ENCODE assay signal across 26 cellular contexts in genomic region chr3:193714523-193715137, GRCh38.
"Had no signal": no experiment of that assay in that cellular context is flagged by ENCODE, and none has a peak within 500 bp of the region (broad histone marks: within the 10 kb centered on the region; RNA-seq: fewer than 3 reads in every experiment).

No MANE protein-coding gene starts in this region.

- H3K27ac ChIP-seq: dorsolateral prefrontal cortex, epithelial cell of prostate, foreskin keratinocyte, psoas muscle, spleen, testis, tibial nerve, upper lobe of right lung, vagina had no signal

- H3K27me3 ChIP-seq: dorsolateral prefrontal cortex, foreskin keratinocyte, neutrophil, spleen, testis, tibial nerve, upper lobe of right lung, vagina had no signal

- H3K4me3 ChIP-seq: dorsolateral prefrontal cortex, mucosa of descending colon, psoas muscle, spleen, testis, tibial nerve, upper lobe of right lung, vagina had no signal

- H3K36me3 ChIP-seq: neutrophil, spleen, tibial nerve, upper lobe of right lung, vagina had no signal

- H3K27me3 Mint-ChIP-seq: stimulated activated naive B cell treated with anti-CD40 and anti-IgM and Interleukin-4, amounts not matched to agents 10 μg/mL and 1 μg/mL and 100 μg/mL, for 72 hours; stimulated activated naive CD8-positive, alpha-beta T cell treated with anti-CD3 and anti-CD28 coated beads, Interleukin-15, amount 100 ng/mL, for 72 hours had no signal

- DNase-seq: cortex of kidney; dorsolateral prefrontal cortex; effector CD8-positive, alpha-beta T cell; foreskin keratinocyte; head of caudate nucleus; hippocampal formation; islet precursor cell; mammary epithelial cell; mucosa of descending colon; naive thymus-derived CD8-positive, alpha-beta T cell; psoas muscle; retina; spleen; stimulated activated CD4-positive, alpha-beta T cell treated with anti-CD3 and anti-CD28 coated beads, Interleukin-15, amount 100 ng/mL, for 24 hours; stimulated activated CD4-positive, alpha-beta T cell treated with anti-CD3 and anti-CD28 coated beads, Interleukin-1b, Interleukin-23, amount 100 ng/mL, for 48 hours; stimulated activated CD4-positive, alpha-beta T cell treated with anti-CD3 and anti-CD28 coated beads, Interleukin-4, amount 100 ng/mL, for 24 hours; stimulated activated naive B cell treated with anti-CD40 and anti-IgM and Interleukin-4, amounts not matched to agents 10 μg/mL and 1 μg/mL and 100 μg/mL, for 72 hours; stimulated activated naive CD8-positive, alpha-beta T cell treated with anti-CD3 and anti-CD28 coated beads, Interleukin-15, amount 100 ng/mL, for 72 hours; testis; upper lobe of right lung had no signal

- H3K9me3 ChIP-seq: neutrophil, testis, upper lobe of right lung, vagina had no signal

- H3K4me1 ChIP-seq: foreskin keratinocyte, psoas muscle, upper lobe of right lung, vagina had no signal

- H3K4me3 Mint-ChIP-seq: naive thymus-derived CD8-positive, alpha-beta T cell; stimulated activated naive B cell treated with anti-CD40 and anti-IgM and Interleukin-4, amounts not matched to agents 10 μg/mL and 1 μg/mL and 100 μg/mL, for 72 hours; stimulated activated naive CD8-positive, alpha-beta T cell treated with anti-CD3 and anti-CD28 coated beads, Interleukin-15, amount 100 ng/mL, for 72 hours had no signal

- H3K27ac Mint-ChIP-seq: stimulated activated naive B cell treated with anti-CD40 and anti-IgM and Interleukin-4, amounts not matched to agents 10 μg/mL and 1 μg/mL and 100 μg/mL, for 72 hours had no signal

- ATAC-seq: foreskin keratinocyte; left lobe of liver; mucosa of descending colon; naive thymus-derived CD8-positive, alpha-beta T cell; psoas muscle; sciatic nerve; stimulated activated naive B cell treated with anti-CD40 and anti-IgM and Interleukin-4, amounts not matched to agents 10 μg/mL and 1 μg/mL and 100 μg/mL, for 72 hours; stimulated activated naive CD8-positive, alpha-beta T cell treated with anti-CD3 and anti-CD28 coated beads, Interleukin-15, amount 100 ng/mL, for 72 hours; upper lobe of right lung had no signal
